ENCODE assay signal across 8 cellular contexts in the genomic region with DNA sequence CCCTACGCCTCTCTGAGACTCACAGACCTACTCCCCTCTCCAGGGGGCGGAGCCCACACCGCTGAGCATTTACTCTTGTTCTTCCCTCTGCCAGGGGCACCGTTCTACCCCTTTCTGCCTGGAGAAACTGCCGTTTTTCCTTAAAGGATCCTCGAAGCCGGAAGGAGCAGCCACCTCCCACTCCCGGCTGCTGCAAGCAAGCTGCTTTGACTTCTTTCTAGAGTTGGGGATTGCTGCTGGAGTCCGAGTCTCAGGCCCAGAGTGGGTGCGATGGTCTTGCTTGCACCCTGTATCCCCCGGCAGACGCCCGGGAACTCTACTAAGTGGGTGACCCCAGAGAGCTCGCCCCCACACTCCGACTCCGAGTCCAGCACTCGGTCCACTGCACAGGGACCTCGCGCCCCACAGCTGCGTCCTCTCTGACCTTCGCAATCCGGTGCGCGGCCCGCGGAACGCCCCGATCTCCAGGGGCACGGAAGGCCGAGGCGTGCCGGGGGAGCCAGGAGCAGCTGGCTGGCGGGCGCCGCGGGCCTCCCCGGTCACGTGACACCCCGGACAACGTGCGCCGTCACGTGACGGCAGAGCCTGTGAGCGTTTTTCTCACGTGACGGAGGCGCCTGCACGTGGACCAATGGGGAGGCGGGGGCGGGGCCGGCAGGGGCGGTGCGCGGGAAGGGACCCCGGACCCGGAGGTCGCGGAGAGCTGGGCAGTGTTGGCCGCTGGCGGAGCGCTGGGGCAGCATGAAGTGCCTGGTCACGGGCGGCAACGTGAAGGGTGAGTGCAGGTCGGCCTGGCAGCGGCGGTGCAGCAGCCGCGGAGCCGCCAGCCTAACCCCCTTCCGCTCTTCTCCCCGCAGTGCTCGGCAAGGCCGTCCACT. TPM values are rescaled to one million over a fixed set of nuclear protein-coding genes. Genes with fewer than 3 reads are reported as not detected.
DNase-seq lines count a peak whose midpoint lies in the region; ATAC-seq and TF ChIP-seq lines count a peak whose summit lies in the region.

Gene RAD9A (plus strand): TSS at position 683 of the 878 bp plus-strand sequence. CDS start 59 bp downstream, at position 742.

- peak; percentile 83 for ATAC-seq in CD4-positive, alpha-beta T cell (ENCODE audit: poor library complexity)
- peak; percentile 37 for ATAC-seq in GM21367 (IDR thresholded peaks at IDR 0.05; ENCODE audit: unreplicated experiment)

- peak within 1 kb of the TSS; percentile 76 for H3K27ac Mint-ChIP-seq in CD4-positive, alpha-beta T cell
- H3K27ac Mint-ChIP-seq in endothelial cell (ENCODE audit: unreplicated experiment): peak within 1 kb of the TSS; percentile 66

- H3K36me3 ChIP-seq in HUES64 (ENCODE audit: insufficient read depth, low read length) (0 out of 2 replicates have a peak, but pooled peaks cover 8% of the 10 kb centered on the region), OCI-LY1 (ENCODE audit: insufficient read depth, low read length) (peaks cover 28% of the 10 kb centered on the region)

- H3K9ac ChIP-seq in HUES64 (ENCODE audit: low read depth, low read length): peak within 1 kb of the TSS; percentile 85
- peak within 1 kb of the TSS; percentile 94 for H3K9ac ChIP-seq in OCI-LY1 (ENCODE audit: low read length)

- peak within 1 kb of the TSS; percentile 100 for H3K4me2 ChIP-seq in OCI-LY1 (ENCODE audit: low read length)

- TF ChIP-seq CTCF in CD4-positive, alpha-beta T cell (IDR thresholded peaks at IDR 0.05): no peak
- TF ChIP-seq CTCF in OCI-LY1 (IDR thresholded peaks at IDR 0.05; ENCODE audit: low read length) (no peak), endothelial cell (IDR thresholded peaks at IDR 0.05; ENCODE audit: unreplicated experiment) (no peak)

- no peaks in the 10 kb centered on the region for H3K9me3 Mint-ChIP-seq in CD4-positive, alpha-beta T cell
- H3K9me3 Mint-ChIP-seq in endothelial cell (ENCODE audit: unreplicated experiment): no peaks in the 10 kb centered on the region

- under 1% methylated on average over 75 of the region's 75 CpGs for WGBS in HUES64

- no peaks in the 10 kb centered on the region for H3K9me2 ChIP-seq in OCI-LY1 (ENCODE audit: low read depth, low read length)

- H3K36me3 Mint-ChIP-seq in CD4-positive, alpha-beta T cell (ENCODE audit: low read depth): peaks cover 6% of the 10 kb centered on the region
- peaks cover 5% of the 10 kb centered on the region for H3K36me3 Mint-ChIP-seq in endothelial cell (ENCODE audit: low read depth, unreplicated experiment)

- peak within 1 kb of the TSS; percentile 88 for H3K4me3 Mint-ChIP-seq in CD4-positive, alpha-beta T cell
- H3K4me3 Mint-ChIP-seq in endothelial cell (ENCODE audit: unreplicated experiment): peak within 1 kb of the TSS; percentile 91

- no peaks in the 10 kb centered on the region for H3K27me3 ChIP-seq in CD4-positive, alpha-beta T cell (ENCODE audit: control insufficient read depth, insufficient read depth, low read length)
- H3K27me3 ChIP-seq in HUES64 (ENCODE audit: insufficient read depth, low read length): no peaks in the 10 kb centered on the region
- H3K27me3 ChIP-seq in OCI-LY1 (ENCODE audit: insufficient read depth, low read length): no peaks in the 10 kb centered on the region

- H3K4me1 Mint-ChIP-seq in CD4-positive, alpha-beta T cell (ENCODE audit: low read depth): peaks cover 38% of the 10 kb centered on the region
- H3K4me1 Mint-ChIP-seq in endothelial cell (ENCODE audit: unreplicated experiment): peaks cover 24% of the 10 kb centered on the region

- H2AFZ ChIP-seq in OCI-LY1 (ENCODE audit: low read length): no peak within 1 kb of the TSS

- no peaks in the 10 kb centered on the region for H3K9me3 ChIP-seq in CD4-positive, alpha-beta T cell (ENCODE audit: control insufficient read depth, low read length)
- H3K9me3 ChIP-seq in HUES64 (ENCODE audit: insufficient read depth, low read depth, low read length) (no peaks in the 10 kb centered on the region), OCI-LY1 (ENCODE audit: low read length) (no peaks in the 10 kb centered on the region)

- intact Hi-C loops in CD4-positive, alpha-beta T cell (cut with DNase I, micrococcal nuclease): loop anchor here (1.0 to 10.0 kb wide), 3 partner anchors 37 to 213 kb away; partner anchors contain the start of genes TMEM134 (in 2 of the 2), NDUFV1 (in 1 of the 2) and RPS6KB2 (in 1 of the 2)

- peak within 1 kb of the TSS; percentile 69 for H3K4me3 ChIP-seq in HUES64 (ENCODE audit: low read length)
- peak within 1 kb of the TSS; percentile 91 for H3K4me3 ChIP-seq in OCI-LY1 (ENCODE audit: low read depth, low read length, poor library complexity, severe bottlenecking)

- peaks cover 8% of the 10 kb centered on the region for H3K4me1 ChIP-seq in HUES64 (ENCODE audit: insufficient read depth, low read length)
- peaks cover 24% of the 10 kb centered on the region for H3K4me1 ChIP-seq in OCI-LY1 (ENCODE audit: insufficient read depth, low read length, severe bottlenecking)

- H3F3A ChIP-seq in OCI-LY1 (ENCODE audit: insufficient read depth, low read length): no peaks in the 10 kb centered on the region

- peak within 1 kb of the TSS; percentile 77 for H3K27ac ChIP-seq in CD4-positive, alpha-beta T cell (ENCODE audit: low read depth, low read length)
- H3K27ac ChIP-seq in HUES64 (ENCODE audit: low read depth, low read length) (peak within 1 kb of the TSS; percentile 75), OCI-LY1 (ENCODE audit: low read depth, low read length, poor library complexity, severe bottlenecking) (no peak within 1 kb of the TSS)

- CTCF ChIA-PET in CD4-positive, alpha-beta T cell (lab: Charles Lee): interaction anchor here (0.7 to 2.7 kb wide), 10 partner anchors 9 to 114 kb away, joined by 3 to 16 read pairs (median 4); partner anchors contain the start of genes PITPNM1, POLD4, PPP1CA and TMEM134

- POLR2A ChIA-PET in CD4-positive, alpha-beta T cell (lab: Charles Lee): interaction anchor here (0.7 to 3.0 kb wide), 24 partner anchors 9 to 152 kb away, joined by 3 to 61 read pairs (median 4); partner anchors contain the start of genes AIP, ANKRD13D, CARNS1 and PITPNM1

- H4K20me1 ChIP-seq in OCI-LY1 (ENCODE audit: insufficient read depth, low read length): no peaks in the 10 kb centered on the region

- no peaks in the 10 kb centered on the region for H3K79me2 ChIP-seq in OCI-LY1 (ENCODE audit: insufficient read depth, low read length)

- DNase-seq in CD4-positive, alpha-beta T cell: peak; percentile 82 to 90 (median 88)
- peak; percentile 91 for DNase-seq in activated CD8-positive, alpha-beta memory T cell treated with anti-CD3 and anti-CD28 coated beads, Interleukin-2, amount 50 U/mL, for 4 hours
- DNase-seq in endothelial cell (ENCODE audit: low spot score) (peak; percentile 92), middle frontal gyrus (ENCODE audit: extremely low spot score, low spot score) (peak; percentile 95)
- peak; percentile 92 to 94 for DNase-seq in stimulated activated CD8-positive, alpha-beta memory T cell treated with anti-CD3 and anti-CD28 coated beads, Interleukin-15, amount 100 ng/mL, for 48 hours (ENCODE audit: low read depth in 2 of 2)

- H3K27me3 Mint-ChIP-seq in CD4-positive, alpha-beta T cell: no peaks in the 10 kb centered on the region
- peaks cover 16% of the 10 kb centered on the region for H3K27me3 Mint-ChIP-seq in endothelial cell (ENCODE audit: unreplicated experiment)

RNA-seq across cellular contexts. Expression of gene RAD9A, which starts in this region (rescaled TPM):
- 10 to 100 TPM; 19.3 to 20.3 TPM for total RNA-seq in CD4-positive, alpha-beta T cell
- polyA plus RNA-seq in HUES64 (2013, experiment 1 of 2): 14.5 TPM
- polyA plus RNA-seq in HUES64 (2013, experiment 2 of 2): 17.0 TPM
- total RNA-seq in endothelial cell (ENCODE audit: unreplicated experiment): 18.4 TPM
